Comparison of ENCODE assay signal across 1 cellular context in genomic region chr16:11744075-11744470, GRCh38.
TF ChIP-seq lines count a peak whose summit lies in the region.

No MANE protein-coding gene starts in this region.

TF ChIP-seq in A549, 52 proteins besides CTCF, POLR2A, EP300 and RAD21 (continued from another document):
- TF ChIP-seq, protein P1, sequence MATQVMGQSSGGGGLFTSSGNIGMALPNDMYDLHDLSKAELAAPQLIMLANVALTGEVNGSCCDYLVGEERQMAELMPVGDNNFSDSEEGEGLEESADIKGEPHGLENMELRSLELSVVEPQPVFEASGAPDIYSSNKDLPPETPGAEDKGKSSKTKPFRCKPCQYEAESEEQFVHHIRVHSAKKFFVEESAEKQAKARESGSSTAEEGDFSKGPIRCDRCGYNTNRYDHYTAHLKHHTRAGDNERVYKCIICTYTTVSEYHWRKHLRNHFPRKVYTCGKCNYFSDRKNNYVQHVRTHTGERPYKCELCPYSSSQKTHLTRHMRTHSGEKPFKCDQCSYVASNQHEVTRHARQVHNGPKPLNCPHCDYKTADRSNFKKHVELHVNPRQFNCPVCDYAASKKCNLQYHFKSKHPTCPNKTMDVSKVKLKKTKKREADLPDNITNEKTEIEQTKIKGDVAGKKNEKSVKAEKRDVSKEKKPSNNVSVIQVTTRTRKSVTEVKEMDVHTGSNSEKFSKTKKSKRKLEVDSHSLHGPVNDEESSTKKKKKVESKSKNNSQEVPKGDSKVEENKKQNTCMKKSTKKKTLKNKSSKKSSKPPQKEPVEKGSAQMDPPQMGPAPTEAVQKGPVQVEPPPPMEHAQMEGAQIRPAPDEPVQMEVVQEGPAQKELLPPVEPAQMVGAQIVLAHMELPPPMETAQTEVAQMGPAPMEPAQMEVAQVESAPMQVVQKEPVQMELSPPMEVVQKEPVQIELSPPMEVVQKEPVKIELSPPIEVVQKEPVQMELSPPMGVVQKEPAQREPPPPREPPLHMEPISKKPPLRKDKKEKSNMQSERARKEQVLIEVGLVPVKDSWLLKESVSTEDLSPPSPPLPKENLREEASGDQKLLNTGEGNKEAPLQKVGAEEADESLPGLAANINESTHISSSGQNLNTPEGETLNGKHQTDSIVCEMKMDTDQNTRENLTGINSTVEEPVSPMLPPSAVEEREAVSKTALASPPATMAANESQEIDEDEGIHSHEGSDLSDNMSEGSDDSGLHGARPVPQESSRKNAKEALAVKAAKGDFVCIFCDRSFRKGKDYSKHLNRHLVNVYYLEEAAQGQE (IDR thresholded peaks at IDR 0.05), result no peak
- TF ChIP-seq, protein P2, sequence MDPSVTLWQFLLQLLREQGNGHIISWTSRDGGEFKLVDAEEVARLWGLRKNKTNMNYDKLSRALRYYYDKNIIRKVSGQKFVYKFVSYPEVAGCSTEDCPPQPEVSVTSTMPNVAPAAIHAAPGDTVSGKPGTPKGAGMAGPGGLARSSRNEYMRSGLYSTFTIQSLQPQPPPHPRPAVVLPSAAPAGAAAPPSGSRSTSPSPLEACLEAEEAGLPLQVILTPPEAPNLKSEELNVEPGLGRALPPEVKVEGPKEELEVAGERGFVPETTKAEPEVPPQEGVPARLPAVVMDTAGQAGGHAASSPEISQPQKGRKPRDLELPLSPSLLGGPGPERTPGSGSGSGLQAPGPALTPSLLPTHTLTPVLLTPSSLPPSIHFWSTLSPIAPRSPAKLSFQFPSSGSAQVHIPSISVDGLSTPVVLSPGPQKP (IDR thresholded peaks at IDR 0.05; ENCODE audit: low read depth, low read length), result no peak
